In genomic region chr3:46488735-46489361, GRCh38 we compare ENCODE assay signal across 8 cellular contexts. TPM values are rescaled to one million over a fixed set of nuclear protein-coding genes. Genes with fewer than 3 reads are reported as not detected.
A peak's percentile ranks its signal among the peaks of the same experiment; 100 is the strongest.
DNase-seq lines count a peak whose midpoint lies in the region; ATAC-seq and TF ChIP-seq lines count a peak whose summit lies in the region.

No MANE protein-coding gene starts in this region.

- in situ Hi-C loops in T47D (cut with HindIII; ENCODE audit: low pct_unique_long_range_greater_than_20kb, low sequenced_read_pairs): no loop called here

- peak; percentile 100 for TF ChIP-seq CTCF in WI38 (IDR thresholded peaks at IDR 0.05; ENCODE audit: low read depth, low read length)

- peak; percentile 89 for DNase-seq in A172 (ENCODE audit: low spot score)
- peak; percentile 39 for DNase-seq in NCI-H2171 treated with DMSO at 0.1 percent for 48 hours (lab: John Stamatoyannopoulos, UW)
- peak; percentile 76 to 88 for DNase-seq in T47D (ENCODE audit: low read depth in 1 of 2, low spot score in 1 of 2)
- DNase-seq in inferior parietal cortex (ENCODE audit: extremely low spot score): peak; percentile 92
- peak; percentile 87 for DNase-seq in stimulated activated CD4-positive, alpha-beta T cell treated with anti-CD3 and anti-CD28 coated beads, Interleukin-15, amount 100 ng/mL, for 1 hour (ENCODE audit: low read depth in 1 of 2, low spot score in 1 of 2)

- H3K4me3 ChIP-seq in WI38 (ENCODE audit: low read depth, low read length): no peak overlapping the region

- ATAC-seq in GM18858 (IDR thresholded peaks at IDR 0.05; ENCODE audit: unreplicated experiment): peak; percentile 77
- peak; percentile 75 for ATAC-seq in HG03060 (IDR thresholded peaks at IDR 0.05; ENCODE audit: low read depth, unreplicated experiment)

RNA-seq across cellular contexts. Expression of gene RTP3, which starts 8.9 kb away (rescaled TPM):
- total RNA-seq in A172 (2014; rRNA removed; shearing (Covaris generic)): not detected in 2 replicates

RNA-seq across cellular contexts. Expression of gene LTF, which starts 24.1 kb away (rescaled TPM):
- total RNA-seq in A172 (2014; rRNA removed; shearing (Covaris generic)): not detected in 2 replicates

Comparison
In these comparisons a context has a peak if more than half of its experiments do, and no peak if none do; other contexts are left out.
1. DNase-seq: peak in every context shown above with its lines; median percentile 92 in inferior parietal cortex; 89 in A172; 87 in stimulated activated CD4-positive, alpha-beta T cell treated with anti-CD3 and anti-CD28 coated beads, Interleukin-15, amount 100 ng/mL, for 1 hour; 82 in T47D; 39 in NCI-H2171 treated with DMSO at 0.1 percent for 48 hours.